Comparison of ENCODE assay signal across 1 cellular context in the genomic region with DNA sequence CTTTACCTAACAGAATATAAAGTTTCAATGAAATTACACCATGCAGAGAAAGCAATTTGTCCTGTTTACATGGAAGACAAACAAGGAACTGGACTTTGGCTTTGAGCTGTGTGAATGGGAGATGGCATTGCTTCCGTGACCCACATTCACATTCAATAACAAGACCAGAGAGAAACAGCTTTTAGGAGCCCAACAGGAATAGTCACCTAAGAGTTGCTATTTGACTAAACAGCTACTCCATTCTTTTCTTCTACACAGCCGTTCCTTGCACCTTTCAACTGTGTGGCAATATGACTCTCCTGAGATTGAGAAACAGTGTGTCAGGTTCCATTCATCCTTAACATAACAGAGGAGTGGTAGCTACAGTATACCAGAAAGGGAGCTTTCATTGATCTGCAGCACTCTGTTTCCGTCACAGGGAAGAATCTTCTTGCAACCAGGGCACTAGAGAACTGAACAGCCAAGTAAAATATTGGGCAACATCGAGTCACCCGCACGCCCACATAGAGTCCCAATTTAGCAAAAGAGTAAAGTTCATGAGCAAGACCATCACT.
TF ChIP-seq lines count a peak whose summit lies in the region.

No MANE protein-coding gene starts in this region.

TF ChIP-seq in HepG2, 621 proteins besides CTCF, POLR2A, EP300 and RAD21 (continued from another document and continues in another):
- TF ChIP-seq, protein P1, sequence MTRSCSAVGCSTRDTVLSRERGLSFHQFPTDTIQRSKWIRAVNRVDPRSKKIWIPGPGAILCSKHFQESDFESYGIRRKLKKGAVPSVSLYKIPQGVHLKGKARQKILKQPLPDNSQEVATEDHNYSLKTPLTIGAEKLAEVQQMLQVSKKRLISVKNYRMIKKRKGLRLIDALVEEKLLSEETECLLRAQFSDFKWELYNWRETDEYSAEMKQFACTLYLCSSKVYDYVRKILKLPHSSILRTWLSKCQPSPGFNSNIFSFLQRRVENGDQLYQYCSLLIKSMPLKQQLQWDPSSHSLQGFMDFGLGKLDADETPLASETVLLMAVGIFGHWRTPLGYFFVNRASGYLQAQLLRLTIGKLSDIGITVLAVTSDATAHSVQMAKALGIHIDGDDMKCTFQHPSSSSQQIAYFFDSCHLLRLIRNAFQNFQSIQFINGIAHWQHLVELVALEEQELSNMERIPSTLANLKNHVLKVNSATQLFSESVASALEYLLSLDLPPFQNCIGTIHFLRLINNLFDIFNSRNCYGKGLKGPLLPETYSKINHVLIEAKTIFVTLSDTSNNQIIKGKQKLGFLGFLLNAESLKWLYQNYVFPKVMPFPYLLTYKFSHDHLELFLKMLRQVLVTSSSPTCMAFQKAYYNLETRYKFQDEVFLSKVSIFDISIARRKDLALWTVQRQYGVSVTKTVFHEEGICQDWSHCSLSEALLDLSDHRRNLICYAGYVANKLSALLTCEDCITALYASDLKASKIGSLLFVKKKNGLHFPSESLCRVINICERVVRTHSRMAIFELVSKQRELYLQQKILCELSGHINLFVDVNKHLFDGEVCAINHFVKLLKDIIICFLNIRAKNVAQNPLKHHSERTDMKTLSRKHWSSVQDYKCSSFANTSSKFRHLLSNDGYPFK (CRISPR knock-in tag; IDR thresholded peaks at IDR 0.05; ENCODE audit: borderline replicate concordance): no peak
- TF ChIP-seq ZNF224 (CRISPR knock-in tag; IDR thresholded peaks at IDR 0.05): no peak
- TF ChIP-seq, protein P2, sequence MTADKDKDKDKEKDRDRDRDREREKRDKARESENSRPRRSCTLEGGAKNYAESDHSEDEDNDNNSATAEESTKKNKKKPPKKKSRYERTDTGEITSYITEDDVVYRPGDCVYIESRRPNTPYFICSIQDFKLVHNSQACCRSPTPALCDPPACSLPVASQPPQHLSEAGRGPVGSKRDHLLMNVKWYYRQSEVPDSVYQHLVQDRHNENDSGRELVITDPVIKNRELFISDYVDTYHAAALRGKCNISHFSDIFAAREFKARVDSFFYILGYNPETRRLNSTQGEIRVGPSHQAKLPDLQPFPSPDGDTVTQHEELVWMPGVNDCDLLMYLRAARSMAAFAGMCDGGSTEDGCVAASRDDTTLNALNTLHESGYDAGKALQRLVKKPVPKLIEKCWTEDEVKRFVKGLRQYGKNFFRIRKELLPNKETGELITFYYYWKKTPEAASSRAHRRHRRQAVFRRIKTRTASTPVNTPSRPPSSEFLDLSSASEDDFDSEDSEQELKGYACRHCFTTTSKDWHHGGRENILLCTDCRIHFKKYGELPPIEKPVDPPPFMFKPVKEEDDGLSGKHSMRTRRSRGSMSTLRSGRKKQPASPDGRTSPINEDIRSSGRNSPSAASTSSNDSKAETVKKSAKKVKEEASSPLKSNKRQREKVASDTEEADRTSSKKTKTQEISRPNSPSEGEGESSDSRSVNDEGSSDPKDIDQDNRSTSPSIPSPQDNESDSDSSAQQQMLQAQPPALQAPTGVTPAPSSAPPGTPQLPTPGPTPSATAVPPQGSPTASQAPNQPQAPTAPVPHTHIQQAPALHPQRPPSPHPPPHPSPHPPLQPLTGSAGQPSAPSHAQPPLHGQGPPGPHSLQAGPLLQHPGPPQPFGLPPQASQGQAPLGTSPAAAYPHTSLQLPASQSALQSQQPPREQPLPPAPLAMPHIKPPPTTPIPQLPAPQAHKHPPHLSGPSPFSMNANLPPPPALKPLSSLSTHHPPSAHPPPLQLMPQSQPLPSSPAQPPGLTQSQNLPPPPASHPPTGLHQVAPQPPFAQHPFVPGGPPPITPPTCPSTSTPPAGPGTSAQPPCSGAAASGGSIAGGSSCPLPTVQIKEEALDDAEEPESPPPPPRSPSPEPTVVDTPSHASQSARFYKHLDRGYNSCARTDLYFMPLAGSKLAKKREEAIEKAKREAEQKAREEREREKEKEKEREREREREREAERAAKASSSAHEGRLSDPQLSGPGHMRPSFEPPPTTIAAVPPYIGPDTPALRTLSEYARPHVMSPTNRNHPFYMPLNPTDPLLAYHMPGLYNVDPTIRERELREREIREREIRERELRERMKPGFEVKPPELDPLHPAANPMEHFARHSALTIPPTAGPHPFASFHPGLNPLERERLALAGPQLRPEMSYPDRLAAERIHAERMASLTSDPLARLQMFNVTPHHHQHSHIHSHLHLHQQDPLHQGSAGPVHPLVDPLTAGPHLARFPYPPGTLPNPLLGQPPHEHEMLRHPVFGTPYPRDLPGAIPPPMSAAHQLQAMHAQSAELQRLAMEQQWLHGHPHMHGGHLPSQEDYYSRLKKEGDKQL (CRISPR knock-in tag; IDR thresholded peaks at IDR 0.05; ENCODE audit: low read depth): 0 out of 2 replicates have a peak, but pooled peaks have one; percentile 23
- TF ChIP-seq TARDBP (CRISPR knock-in tag; IDR thresholded peaks at IDR 0.05): peak; percentile 51; the same call in 1 of the 2 replicates
- peak; percentile 62 for TF ChIP-seq ATF1 (CRISPR knock-in tag; IDR thresholded peaks at IDR 0.05)
- TF ChIP-seq, protein P3, sequence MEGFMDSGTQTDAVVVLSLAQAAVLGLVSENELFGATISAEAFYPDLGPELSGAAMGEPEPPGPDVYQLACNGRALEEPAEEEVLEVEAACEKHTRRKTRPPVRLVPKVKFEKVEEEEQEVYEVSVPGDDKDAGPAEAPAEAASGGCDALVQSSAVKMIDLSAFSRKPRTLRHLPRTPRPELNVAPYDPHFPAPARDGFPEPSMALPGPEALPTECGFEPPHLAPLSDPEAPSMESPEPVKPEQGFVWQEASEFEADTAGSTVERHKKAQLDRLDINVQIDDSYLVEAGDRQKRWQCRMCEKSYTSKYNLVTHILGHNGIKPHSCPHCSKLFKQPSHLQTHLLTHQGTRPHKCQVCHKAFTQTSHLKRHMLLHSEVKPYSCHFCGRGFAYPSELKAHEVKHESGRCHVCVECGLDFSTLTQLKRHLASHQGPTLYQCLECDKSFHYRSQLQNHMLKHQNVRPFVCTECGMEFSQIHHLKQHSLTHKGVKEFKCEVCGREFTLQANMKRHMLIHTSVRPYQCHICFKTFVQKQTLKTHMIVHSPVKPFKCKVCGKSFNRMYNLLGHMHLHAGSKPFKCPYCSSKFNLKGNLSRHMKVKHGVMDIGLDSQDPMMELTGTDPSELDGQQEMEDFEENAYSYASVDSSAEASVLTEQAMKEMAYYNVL (CRISPR knock-in tag; IDR thresholded peaks at IDR 0.05; ENCODE audit: borderline replicate concordance): peak; percentile 81; the same call in 1 of the 2 replicates
- peak; percentile 40; the same call in 1 of the 2 replicates for TF ChIP-seq SOX5 (CRISPR knock-in tag; IDR thresholded peaks at IDR 0.05; ENCODE audit: borderline replicate concordance)
- TF ChIP-seq, protein P4, sequence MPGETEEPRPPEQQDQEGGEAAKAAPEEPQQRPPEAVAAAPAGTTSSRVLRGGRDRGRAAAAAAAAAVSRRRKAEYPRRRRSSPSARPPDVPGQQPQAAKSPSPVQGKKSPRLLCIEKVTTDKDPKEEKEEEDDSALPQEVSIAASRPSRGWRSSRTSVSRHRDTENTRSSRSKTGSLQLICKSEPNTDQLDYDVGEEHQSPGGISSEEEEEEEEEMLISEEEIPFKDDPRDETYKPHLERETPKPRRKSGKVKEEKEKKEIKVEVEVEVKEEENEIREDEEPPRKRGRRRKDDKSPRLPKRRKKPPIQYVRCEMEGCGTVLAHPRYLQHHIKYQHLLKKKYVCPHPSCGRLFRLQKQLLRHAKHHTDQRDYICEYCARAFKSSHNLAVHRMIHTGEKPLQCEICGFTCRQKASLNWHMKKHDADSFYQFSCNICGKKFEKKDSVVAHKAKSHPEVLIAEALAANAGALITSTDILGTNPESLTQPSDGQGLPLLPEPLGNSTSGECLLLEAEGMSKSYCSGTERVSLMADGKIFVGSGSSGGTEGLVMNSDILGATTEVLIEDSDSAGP (CRISPR knock-in tag; IDR thresholded peaks at IDR 0.05; ENCODE audit: borderline replicate concordance): no peak
- TF ChIP-seq, protein P5, sequence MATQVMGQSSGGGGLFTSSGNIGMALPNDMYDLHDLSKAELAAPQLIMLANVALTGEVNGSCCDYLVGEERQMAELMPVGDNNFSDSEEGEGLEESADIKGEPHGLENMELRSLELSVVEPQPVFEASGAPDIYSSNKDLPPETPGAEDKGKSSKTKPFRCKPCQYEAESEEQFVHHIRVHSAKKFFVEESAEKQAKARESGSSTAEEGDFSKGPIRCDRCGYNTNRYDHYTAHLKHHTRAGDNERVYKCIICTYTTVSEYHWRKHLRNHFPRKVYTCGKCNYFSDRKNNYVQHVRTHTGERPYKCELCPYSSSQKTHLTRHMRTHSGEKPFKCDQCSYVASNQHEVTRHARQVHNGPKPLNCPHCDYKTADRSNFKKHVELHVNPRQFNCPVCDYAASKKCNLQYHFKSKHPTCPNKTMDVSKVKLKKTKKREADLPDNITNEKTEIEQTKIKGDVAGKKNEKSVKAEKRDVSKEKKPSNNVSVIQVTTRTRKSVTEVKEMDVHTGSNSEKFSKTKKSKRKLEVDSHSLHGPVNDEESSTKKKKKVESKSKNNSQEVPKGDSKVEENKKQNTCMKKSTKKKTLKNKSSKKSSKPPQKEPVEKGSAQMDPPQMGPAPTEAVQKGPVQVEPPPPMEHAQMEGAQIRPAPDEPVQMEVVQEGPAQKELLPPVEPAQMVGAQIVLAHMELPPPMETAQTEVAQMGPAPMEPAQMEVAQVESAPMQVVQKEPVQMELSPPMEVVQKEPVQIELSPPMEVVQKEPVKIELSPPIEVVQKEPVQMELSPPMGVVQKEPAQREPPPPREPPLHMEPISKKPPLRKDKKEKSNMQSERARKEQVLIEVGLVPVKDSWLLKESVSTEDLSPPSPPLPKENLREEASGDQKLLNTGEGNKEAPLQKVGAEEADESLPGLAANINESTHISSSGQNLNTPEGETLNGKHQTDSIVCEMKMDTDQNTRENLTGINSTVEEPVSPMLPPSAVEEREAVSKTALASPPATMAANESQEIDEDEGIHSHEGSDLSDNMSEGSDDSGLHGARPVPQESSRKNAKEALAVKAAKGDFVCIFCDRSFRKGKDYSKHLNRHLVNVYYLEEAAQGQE (IDR thresholded peaks at IDR 0.05; ENCODE audit: borderline replicate concordance in 1 of 2, low read depth in 1 of 2, low read length in 2 of 2): 0 out of 4 replicates have a peak, but pooled peaks of 1 of the 2 experiments have one; percentile 1
- TF ChIP-seq ZNF337 (CRISPR knock-in tag; IDR thresholded peaks at IDR 0.05; ENCODE audit: borderline replicate concordance, low read depth): no peak
- peak; percentile 47; the same call in 1 of the 2 replicates for TF ChIP-seq HOXA3 (CRISPR knock-in tag; IDR thresholded peaks at IDR 0.05)
- TF ChIP-seq ZMYM4 (CRISPR knock-in tag; IDR thresholded peaks at IDR 0.05): peak; percentile 62
- 0 out of 2 replicates have a peak, but pooled peaks have one; percentile 57 for TF ChIP-seq FOXK1 (CRISPR knock-in tag; IDR thresholded peaks at IDR 0.05; ENCODE audit: borderline replicate concordance, low read depth)
- 0 out of 2 replicates have a peak, but pooled peaks have one; percentile 50 for TF ChIP-seq ZNF761 (CRISPR knock-in tag; conservative IDR thresholded peaks at IDR 0.05)
- 0 out of 2 replicates have a peak, but pooled peaks have one; percentile 64 for TF ChIP-seq ZNF354B (CRISPR knock-in tag; IDR thresholded peaks at IDR 0.05)
- no peak for TF ChIP-seq HNRNPK (IDR thresholded peaks at IDR 0.05; ENCODE audit: low read depth, low read length, poor library complexity, severe bottlenecking)
- TF ChIP-seq NCOA2 (CRISPR knock-in tag; IDR thresholded peaks at IDR 0.05): peak; percentile 44
- TF ChIP-seq ZNF274 (CRISPR knock-in tag; IDR thresholded peaks at IDR 0.05): no peak
- peak; percentile 60; the same call in 1 of the 2 replicates for TF ChIP-seq WIZ (CRISPR knock-in tag; IDR thresholded peaks at IDR 0.05)
- TF ChIP-seq, protein P6, sequence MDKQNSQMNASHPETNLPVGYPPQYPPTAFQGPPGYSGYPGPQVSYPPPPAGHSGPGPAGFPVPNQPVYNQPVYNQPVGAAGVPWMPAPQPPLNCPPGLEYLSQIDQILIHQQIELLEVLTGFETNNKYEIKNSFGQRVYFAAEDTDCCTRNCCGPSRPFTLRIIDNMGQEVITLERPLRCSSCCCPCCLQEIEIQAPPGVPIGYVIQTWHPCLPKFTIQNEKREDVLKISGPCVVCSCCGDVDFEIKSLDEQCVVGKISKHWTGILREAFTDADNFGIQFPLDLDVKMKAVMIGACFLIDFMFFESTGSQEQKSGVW (CRISPR knock-in tag; IDR thresholded peaks at IDR 0.05; ENCODE audit: borderline replicate concordance): no peak
- TF ChIP-seq, protein P7, sequence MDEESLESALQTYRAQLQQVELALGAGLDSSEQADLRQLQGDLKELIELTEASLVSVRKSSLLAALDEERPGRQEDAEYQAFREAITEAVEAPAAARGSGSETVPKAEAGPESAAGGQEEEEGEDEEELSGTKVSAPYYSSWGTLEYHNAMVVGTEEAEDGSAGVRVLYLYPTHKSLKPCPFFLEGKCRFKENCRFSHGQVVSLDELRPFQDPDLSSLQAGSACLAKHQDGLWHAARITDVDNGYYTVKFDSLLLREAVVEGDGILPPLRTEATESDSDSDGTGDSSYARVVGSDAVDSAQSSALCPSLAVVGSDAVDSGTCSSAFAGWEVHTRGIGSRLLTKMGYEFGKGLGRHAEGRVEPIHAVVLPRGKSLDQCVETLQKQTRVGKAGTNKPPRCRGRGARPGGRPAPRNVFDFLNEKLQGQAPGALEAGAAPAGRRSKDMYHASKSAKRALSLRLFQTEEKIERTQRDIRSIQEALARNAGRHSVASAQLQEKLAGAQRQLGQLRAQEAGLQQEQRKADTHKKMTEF (CRISPR knock-in tag; IDR thresholded peaks at IDR 0.05): peak; percentile 52
- peak; percentile 35; the same call in 1 of the 2 replicates for TF ChIP-seq ISL2 (CRISPR knock-in tag; IDR thresholded peaks at IDR 0.05)
- peak; percentile 80 for TF ChIP-seq NFIC (IDR thresholded peaks at IDR 0.05; ENCODE audit: low read length)
- peak; percentile 85 for TF ChIP-seq MEF2D (CRISPR knock-in tag; IDR thresholded peaks at IDR 0.05)
- TF ChIP-seq, protein P8, sequence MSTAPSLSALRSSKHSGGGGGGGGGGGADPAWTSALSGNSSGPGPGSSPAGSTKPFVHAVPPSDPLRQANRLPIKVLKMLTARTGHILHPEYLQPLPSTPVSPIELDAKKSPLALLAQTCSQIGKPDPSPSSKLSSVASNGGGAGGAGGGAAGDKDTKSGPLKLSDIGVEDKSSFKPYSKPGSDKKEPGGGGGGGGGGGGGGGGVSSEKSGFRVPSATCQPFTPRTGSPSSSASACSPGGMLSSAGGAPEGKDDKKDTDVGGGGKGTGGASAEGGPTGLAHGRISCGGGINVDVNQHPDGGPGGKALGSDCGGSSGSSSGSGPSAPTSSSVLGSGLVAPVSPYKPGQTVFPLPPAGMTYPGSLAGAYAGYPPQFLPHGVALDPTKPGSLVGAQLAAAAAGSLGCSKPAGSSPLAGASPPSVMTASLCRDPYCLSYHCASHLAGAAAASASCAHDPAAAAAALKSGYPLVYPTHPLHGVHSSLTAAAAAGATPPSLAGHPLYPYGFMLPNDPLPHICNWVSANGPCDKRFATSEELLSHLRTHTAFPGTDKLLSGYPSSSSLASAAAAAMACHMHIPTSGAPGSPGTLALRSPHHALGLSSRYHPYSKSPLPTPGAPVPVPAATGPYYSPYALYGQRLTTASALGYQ (CRISPR knock-in tag; IDR thresholded peaks at IDR 0.05): 0 out of 2 replicates have a peak, but pooled peaks have one; percentile 49
- no peak for TF ChIP-seq SRSF1 (optimal IDR thresholded peaks at IDR 0.05; ENCODE audit: low read depth, low read length)
